In the genomic region with DNA sequence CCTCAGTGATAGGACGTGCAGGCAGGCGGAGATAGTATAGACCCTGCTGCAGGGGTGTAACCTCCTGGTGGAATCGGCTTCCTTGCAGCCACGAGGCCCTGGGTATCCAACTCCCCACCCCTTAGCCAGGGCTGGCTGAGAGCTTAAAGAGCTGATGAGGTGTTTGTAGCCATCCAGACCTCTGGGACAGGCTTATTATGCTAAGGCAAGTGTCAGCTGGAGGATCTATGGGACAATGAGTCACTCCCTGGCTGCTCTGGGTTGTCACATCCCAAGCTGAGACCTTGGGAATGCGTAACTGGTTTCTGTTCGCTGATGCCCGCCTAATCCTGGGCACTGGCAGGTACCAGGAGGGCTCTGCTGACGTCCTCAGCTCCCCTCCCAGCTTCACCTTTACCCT, we compare ENCODE assay signal across 24 cellular contexts. TPM values are rescaled to one million over a fixed set of nuclear protein-coding genes. Genes with fewer than 3 reads are reported as not detected.
DNase-seq lines count a peak whose midpoint lies in the region; ATAC-seq, FAIRE-seq and TF ChIP-seq lines count a peak whose summit lies in the region.
"Had no signal": no experiment of that assay in that cellular context is flagged by ENCODE, and none has a peak within 500 bp of the region (broad histone marks: within the 10 kb centered on the region; RNA-seq: fewer than 3 reads in every experiment).

No MANE protein-coding gene starts in this region.

- no peaks in the 10 kb centered on the region for H3K4me1 Mint-ChIP-seq in activated T-helper 17 cell treated with anti-CD3 and anti-CD28 coated beads, Interleukin-2, amount 50 U/mL, for 72 hours
- H3K4me1 Mint-ChIP-seq: activated naive CD8-positive, alpha-beta T cell treated with anti-CD3 and anti-CD28 coated beads, Interleukin-2, amount 50 U/mL, for 24 hours had no signal

- no peak overlapping the region for H3K27ac ChIP-seq in kidney (ENCODE audit: low read depth in 2 of 2, low read length in 2 of 2)
- H3K27ac ChIP-seq in sigmoid colon = peak overlapping the region in 3 of 4 donors; percentile 65 to 78 (median 77)
- H3K27ac ChIP-seq: Peyer's patch, testis had no signal

- no peak overlapping the region for H3K4me3 Mint-ChIP-seq in activated T-helper 17 cell treated with anti-CD3 and anti-CD28 coated beads, Interleukin-2, amount 50 U/mL, for 72 hours
- H3K4me3 Mint-ChIP-seq: activated naive CD8-positive, alpha-beta T cell treated with anti-CD3 and anti-CD28 coated beads, Interleukin-2, amount 50 U/mL, for 24 hours; activated T-helper 1 cell treated with anti-CD3 and anti-CD28 coated beads, Interleukin-12 subunit alpha, Interleukin-12 subunit beta, Interleukin-2, Interleukin-4 antibody, amounts not matched to agents 30 ng/mL and 10 ng/mL and 1 ng/mL, durations not matched to agents 14 hours and 24 hours and 36 hours; GM23338; mesothelial cell of epicardium had no signal

- peaks cover 9% of the 10 kb centered on the region for H3K27me3 Mint-ChIP-seq in activated T-helper 17 cell treated with anti-CD3 and anti-CD28 coated beads, Interleukin-2, amount 50 U/mL, for 72 hours

- no peaks in the 10 kb centered on the region for H3K9me3 Mint-ChIP-seq in activated T-helper 17 cell treated with anti-CD3 and anti-CD28 coated beads, Interleukin-2, amount 50 U/mL, for 72 hours
- H3K9me3 Mint-ChIP-seq: activated naive CD8-positive, alpha-beta T cell treated with anti-CD3 and anti-CD28 coated beads, Interleukin-2, amount 50 U/mL, for 24 hours; activated T-helper 1 cell treated with anti-CD3 and anti-CD28 coated beads, Interleukin-12 subunit alpha, Interleukin-12 subunit beta, Interleukin-2, Interleukin-4 antibody, amounts not matched to agents 30 ng/mL and 10 ng/mL and 1 ng/mL, durations not matched to agents 14 hours and 24 hours and 36 hours; GM23338; mesothelial cell of epicardium had no signal

- peaks cover 0 to 8% of the 10 kb centered on the region in 2 donors for H3K4me1 ChIP-seq in kidney (ENCODE audit: control insufficient read depth in 1 of 2, insufficient read depth in 1 of 2, low read depth in 1 of 2, low read length in 2 of 2)
- H3K4me1 ChIP-seq in sigmoid colon = peaks cover 0 to 57% (median 44%) of the 10 kb centered on the region in 4 donors
- H3K4me1 ChIP-seq: BE2C, testis had no signal

- no peak for TF ChIP-seq POLR2A in sigmoid colon (IDR thresholded peaks at IDR 0.05)

- no peak for FAIRE-seq in kidney (lab: Jason Lieb, UNC)

- peak; percentile 44 for DNase-seq in EH (ENCODE audit: low read depth)
- peak; percentile 35 for DNase-seq in SW480 (ENCODE audit: low spot score)
- peak; percentile 53 for DNase-seq in kidney
- DNase-seq in sigmoid colon = no peak
- no peak for DNase-seq in NCI-H748 (lab: John Stamatoyannopoulos, UW; ENCODE audit: unreplicated experiment)
- DNase-seq in RPMI8226 = no peak
- DNase-seq: activated naive CD8-positive, alpha-beta T cell treated with anti-CD3 and anti-CD28 coated beads, Interleukin-2, amount 50 U/mL, for 24 hours; BE2C; central memory CD4-positive, alpha-beta T cell; effector CD4-positive, alpha-beta T cell; head of caudate nucleus; KBM-7; NCI-H1092 treated with DMSO at 0.1 percent for 48 hours; NCI-H774; occipital lobe; Peyer's patch; stimulated activated CD4-positive, alpha-beta T cell treated with anti-CD3 and anti-CD28 coated beads, Interleukin-4, amount 100 ng/mL, for 4 hours; stimulated activated CD8-positive, alpha-beta memory T cell treated with anti-CD3 and anti-CD28 coated beads, Interleukin-4, amount 100 ng/mL, for 48 hours; testis had no signal

- no peak overlapping the region for H3K9ac ChIP-seq in kidney (ENCODE audit: low read length in 2 of 2)

- WGBS in sigmoid colon, 2 donors = 86 to 87% methylated on average over 8 of the region's 8 CpGs

- TF ChIP-seq CTCF in kidney (IDR thresholded peaks at IDR 0.05; ENCODE audit: borderline replicate concordance, extremely low read depth, insufficient read depth) (no peak), sigmoid colon (IDR thresholded peaks at IDR 0.05) (no peak)

- H3K27me3 ChIP-seq in sigmoid colon = no peaks in the 10 kb centered on the region
- H3K27me3 ChIP-seq: BE2C, Peyer's patch, testis had no signal

- no peak for ATAC-seq in HG03095 (IDR thresholded peaks at IDR 0.05; ENCODE audit: unreplicated experiment)
- no peak for ATAC-seq in activated T-helper 17 cell treated with anti-CD3 and anti-CD28 coated beads, Interleukin-2, amount 50 U/mL, for 72 hours (replicated peaks)
- ATAC-seq: activated naive CD8-positive, alpha-beta T cell treated with anti-CD3 and anti-CD28 coated beads, Interleukin-2, amount 50 U/mL, for 24 hours had no signal

- TF ChIP-seq EP300 in sigmoid colon (IDR thresholded peaks at IDR 0.05) = no peak

- H3K36me3 Mint-ChIP-seq in activated T-helper 17 cell treated with anti-CD3 and anti-CD28 coated beads, Interleukin-2, amount 50 U/mL, for 72 hours (ENCODE audit: low read depth) = no peaks in the 10 kb centered on the region
- H3K36me3 Mint-ChIP-seq: mesothelial cell of epicardium had no signal

- H3K4me3 ChIP-seq in kidney (ENCODE audit: low read length in 2 of 2) (no peak overlapping the region), sigmoid colon (no peak overlapping the region)
- H3K4me3 ChIP-seq: GM23338, Peyer's patch, testis had no signal

- H3K36me3 ChIP-seq in kidney (ENCODE audit: control insufficient read depth in 1 of 2, insufficient read depth in 2 of 2, low read length in 2 of 2) = no peaks in the 10 kb centered on the region
- no peaks in the 10 kb centered on the region for H3K36me3 ChIP-seq in sigmoid colon
- H3K36me3 ChIP-seq: BE2C, Peyer's patch had no signal

- H3K27ac Mint-ChIP-seq in activated T-helper 17 cell treated with anti-CD3 and anti-CD28 coated beads, Interleukin-2, amount 50 U/mL, for 72 hours = no peak overlapping the region
- H3K27ac Mint-ChIP-seq: activated naive CD8-positive, alpha-beta T cell treated with anti-CD3 and anti-CD28 coated beads, Interleukin-2, amount 50 U/mL, for 24 hours; activated T-helper 1 cell treated with anti-CD3 and anti-CD28 coated beads, Interleukin-12 subunit alpha, Interleukin-12 subunit beta, Interleukin-2, Interleukin-4 antibody, amounts not matched to agents 30 ng/mL and 10 ng/mL and 1 ng/mL, durations not matched to agents 14 hours and 24 hours and 36 hours; GM23338 had no signal

- H3K9me3 ChIP-seq in kidney (ENCODE audit: control insufficient read depth in 1 of 2, low read length in 2 of 2) (no peaks in the 10 kb centered on the region), sigmoid colon (no peaks in the 10 kb centered on the region)
- H3K9me3 ChIP-seq: BE2C, Peyer's patch, testis had no signal

- intact Hi-C loops in kidney (cut with DNase I) = no loop called here
- intact Hi-C loops in sigmoid colon (cut with DNase I) = loop anchor here (10.0 kb wide), 1 partner anchor 204 kb away; no protein-coding TSS in a partner anchor

RNA-seq across cellular contexts. Expression of a gene that starts 38.9 kb away (rescaled TPM):
- total RNA-seq in kidney (105 TPM), sigmoid colon (10 to 100 TPM; 20.1 to 50.7 (median 39.9) TPM)
- polyA plus RNA-seq in kidney (ENCODE audit: insufficient read depth, low read depth, low replicate concordance) (33.8 TPM), sigmoid colon (10 to 100 TPM; 25.8 to 52.4 (median 34.7) TPM)
- under 1 TPM in 1 of 2 donors, not detected in 1; 0.09 TPM for total RNA-seq in activated T-helper 17 cell treated with anti-CD3 and anti-CD28 coated beads, Interleukin-2, amount 50 U/mL, for 72 hours
- total RNA-seq: activated T-helper 1 cell treated with anti-CD3 and anti-CD28 coated beads, Interleukin-12 subunit alpha, Interleukin-12 subunit beta, Interleukin-2, Interleukin-4 antibody, amounts not matched to agents 30 ng/mL and 10 ng/mL and 1 ng/mL, durations not matched to agents 14 hours and 24 hours and 36 hours had no signal

Comparison
In these comparisons a context has a peak if more than half of its experiments do, and no peak if none do; other contexts are left out.
1. DNase-seq: peak in EH (single experiment), SW480 (single experiment) and kidney (single experiment); none in sigmoid colon (single experiment), NCI-H748 (single experiment) and RPMI8226 (single experiment).
2. H3K27ac ChIP-seq: peak in sigmoid colon (3 of 4); none in kidney (0 of 2).
3. RNA of a gene that starts 38.9 kb away (total RNA-seq): 105 TPM in kidney (single experiment) and 20.1 to 50.7 TPM in sigmoid colon; 0.09 TPM in activated T-helper 17 cell treated with anti-CD3 and anti-CD28 coated beads, Interleukin-2, amount 50 U/mL, for 72 hours; every median in the first group is over 10 times any median in the second.